ENCODE assay signal across 16 cellular contexts in the genomic region with DNA sequence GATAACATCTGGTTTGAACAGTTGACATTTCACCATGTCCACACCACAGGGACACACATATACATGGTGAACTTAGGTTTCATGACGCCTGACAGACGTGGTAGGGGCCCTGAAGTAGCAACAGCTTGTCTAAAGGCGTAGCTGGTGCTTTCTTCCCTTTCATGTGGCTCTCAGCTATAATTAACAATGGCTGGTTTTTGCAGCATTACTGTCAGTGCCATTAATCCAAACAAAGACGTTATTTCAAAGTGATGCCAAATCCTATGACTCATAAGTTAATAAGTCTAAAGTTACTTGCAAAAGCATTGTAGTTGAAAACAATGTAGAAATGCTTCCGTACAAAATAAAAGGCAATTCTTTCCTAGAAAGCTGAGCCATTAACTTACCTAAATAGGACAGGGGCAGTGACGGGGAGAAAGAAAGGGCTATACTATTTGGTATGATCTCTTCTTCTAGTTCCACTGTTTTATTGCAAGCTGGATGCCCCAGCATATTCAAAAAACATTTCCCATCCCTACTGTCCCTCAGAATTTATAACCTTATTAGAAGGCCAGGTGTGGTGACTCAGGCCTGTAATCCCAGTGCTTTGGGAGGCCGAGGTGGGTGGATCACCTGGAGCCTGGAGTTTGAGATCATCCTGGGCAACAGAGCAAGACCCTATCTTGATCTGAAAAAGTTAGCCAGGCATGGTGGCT.
DNase-seq lines count a peak whose midpoint lies in the region; ATAC-seq and TF ChIP-seq lines count a peak whose summit lies in the region.
"Had no signal": no experiment of that assay in that cellular context is flagged by ENCODE, and none has a peak within 500 bp of the region (broad histone marks: within the 10 kb centered on the region; RNA-seq: fewer than 3 reads in every experiment).

No MANE protein-coding gene starts in this region.

- no peak overlapping the region for H3K4me3 ChIP-seq in osteoblast (ENCODE audit: insufficient read depth, low read length)

- H4K20me1 ChIP-seq in osteoblast (ENCODE audit: insufficient read depth, low read length), result no peaks in the 10 kb centered on the region

- no peak for TF ChIP-seq CTCF in osteoblast (IDR thresholded peaks at IDR 0.05; ENCODE audit: extremely low read depth, low read depth, low read length)

- no peaks in the 10 kb centered on the region for H3K27me3 ChIP-seq in osteoblast (ENCODE audit: insufficient read depth, low read length)

- no peaks in the 10 kb centered on the region for H3K36me3 ChIP-seq in osteoblast (ENCODE audit: insufficient read depth, low read length)

- no peaks in the 10 kb centered on the region for H3K79me2 ChIP-seq in osteoblast (ENCODE audit: insufficient read depth, low read length)

- H3K4me1 ChIP-seq in osteoblast (ENCODE audit: insufficient read depth, low read length), result no peaks in the 10 kb centered on the region

- no peak overlapping the region for H2AFZ ChIP-seq in osteoblast (ENCODE audit: low read length)

- no peak overlapping the region for H3K4me2 ChIP-seq in osteoblast (ENCODE audit: insufficient read depth, low read length)

- no peak for ATAC-seq in HG02610 (IDR thresholded peaks at IDR 0.05; ENCODE audit: unreplicated experiment)
- ATAC-seq: natural killer cell; stimulated activated naive CD8-positive, alpha-beta T cell treated with anti-CD3 and anti-CD28 coated beads, Interleukin-15, Interleukin-2, amounts not matched to agents 100 U/mL and 50 U/mL, for 24 hours had no signal

- DNase-seq in EH (ENCODE audit: low read depth) (peak; percentile 56), LoVo (ENCODE audit: low spot score) (peak; percentile 9), epithelial cell of prostate (ENCODE audit: low read depth, low spot score) (peak; percentile 14), pons (ENCODE audit: low spot score) (peak; percentile 28), osteoblast (ENCODE audit: insufficient read length, low spot score, missing footprints) (no peak), NOMO-1 treated with dmso at 0.1 percent for 144 hours (lab: John Stamatoyannopoulos, UW; ENCODE audit: unreplicated experiment) (no peak), globus pallidus (ENCODE audit: low spot score) (no peak)
- DNase-seq: activated CD4-positive, alpha-beta T cell treated with anti-CD3 and anti-CD28 coated beads for 4 hours; activated T-cell treated with anti-CD3 and anti-CD28 coated beads, Interleukin-2, amount 50 U/mL, for 24 hours; amygdala; KBM-7; natural killer cell; NCI-H187; NCI-H524; stimulated activated naive CD8-positive, alpha-beta T cell treated with anti-CD3 and anti-CD28 coated beads, Interleukin-15, Interleukin-2, amounts not matched to agents 100 U/mL and 50 U/mL, for 24 hours had no signal

- no peaks in the 10 kb centered on the region for H3K9me3 ChIP-seq in osteoblast (ENCODE audit: low read depth, low read length)

- H3K27ac ChIP-seq in epithelial cell of prostate (no peak overlapping the region), osteoblast (ENCODE audit: low read depth, low read length) (no peak overlapping the region)

Comparison
In these comparisons a context has a peak if more than half of its experiments do, and no peak if none do; other contexts are left out.
1. DNase-seq: peak in EH (single experiment), LoVo (single experiment), epithelial cell of prostate (single experiment) and pons (single experiment); none in osteoblast (single experiment), NOMO-1 treated with dmso at 0.1 percent for 144 hours (single experiment) and globus pallidus (single experiment).